1 cellular context compared by ENCODE assay signal in the genomic region with DNA sequence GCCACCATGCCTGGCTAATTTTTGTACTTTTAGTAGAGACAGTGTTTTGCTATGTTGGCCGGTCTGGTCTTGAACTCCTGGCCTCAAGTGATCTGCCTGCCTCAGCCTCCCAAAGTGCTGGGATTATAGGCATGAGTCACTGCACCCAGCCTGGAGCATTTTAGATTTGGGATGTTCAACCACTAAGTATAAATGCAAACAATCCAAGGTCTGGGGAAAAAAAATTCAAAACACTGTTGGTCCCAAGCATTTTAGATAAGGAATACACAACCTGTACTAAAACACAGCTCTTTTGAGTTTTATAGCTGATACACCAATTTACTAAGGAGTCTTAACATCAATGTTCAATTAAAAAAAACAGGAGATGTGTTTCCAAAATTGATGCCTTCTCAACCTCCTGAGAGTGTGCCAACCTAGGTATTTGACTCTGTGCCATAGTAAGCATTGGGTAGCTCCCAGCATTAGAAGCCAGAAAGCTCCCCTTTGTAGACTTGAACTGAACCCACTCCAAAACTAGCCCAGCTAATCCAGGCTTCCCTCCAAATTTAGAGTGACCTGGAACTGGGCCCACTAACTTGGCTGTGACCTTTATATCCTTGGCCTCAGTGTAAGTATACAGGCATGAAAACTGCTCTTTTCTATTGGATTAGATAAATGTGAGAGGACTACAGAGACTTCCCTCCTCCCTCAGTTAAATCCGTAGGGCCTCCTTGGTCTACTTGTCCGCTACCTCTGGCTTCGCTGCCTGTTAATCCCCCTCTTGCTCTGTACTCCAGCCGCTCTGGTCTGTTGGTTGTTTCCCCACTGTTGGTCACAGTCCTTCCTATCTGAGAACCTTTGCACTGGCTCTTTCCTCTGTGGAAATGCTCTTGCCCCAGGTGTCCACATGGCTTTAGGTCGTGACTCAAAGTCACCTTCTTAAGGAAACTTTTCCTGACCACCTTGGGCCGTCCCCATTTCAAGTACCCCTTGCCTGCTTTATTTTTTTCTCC.
TF ChIP-seq lines count a peak whose summit lies in the region.

No MANE protein-coding gene starts in this region.

TF ChIP-seq in H1, 55 proteins besides CTCF, POLR2A, EP300 and RAD21:
- no peak for TF ChIP-seq CHD1 (IDR thresholded peaks at IDR 0.05; ENCODE audit: low read depth, low read length)
- no peak for TF ChIP-seq FOSL1 (IDR thresholded peaks at IDR 0.05; ENCODE audit: insufficient read depth, low read depth, low read length)
- no peak for TF ChIP-seq CREB1 (IDR thresholded peaks at IDR 0.05)
- TF ChIP-seq RFX5 (IDR thresholded peaks at IDR 0.05; ENCODE audit: borderline replicate concordance, low read depth, low read length): no peak
- TF ChIP-seq ATF3 (IDR thresholded peaks at IDR 0.05; ENCODE audit: insufficient read depth, low read depth, low read length): no peak
- TF ChIP-seq MAX (IDR thresholded peaks at IDR 0.05): no peak
- no peak for TF ChIP-seq HDAC2 (IDR thresholded peaks at IDR 0.05; ENCODE audit: borderline replicate concordance in 1 of 2, low read depth in 2 of 2, low read length in 2 of 2)
